ENCODE assay signal across 11 cellular contexts in genomic region chr16:11557811-11558210, GRCh38. TPM values are rescaled to one million over a fixed set of nuclear protein-coding genes. Genes with fewer than 3 reads are reported as not detected.
DNase-seq lines count a peak whose midpoint lies in the region; ATAC-seq and TF ChIP-seq lines count a peak whose summit lies in the region.
"Had no signal": no experiment of that assay in that cellular context is flagged by ENCODE, and none has a peak within 500 bp of the region (broad histone marks: within the 10 kb centered on the region; RNA-seq: fewer than 3 reads in every experiment).

No MANE protein-coding gene starts in this region.

- H3K27ac Mint-ChIP-seq in MCF 10A (ENCODE audit: low read depth, unreplicated experiment) (no peak overlapping the region), nephron progenitor cell (peak overlapping the region; percentile 25)

- intact Hi-C loops in breast epithelium (cut with DNase I; ENCODE audit: low total_unique reads) = no loop called here
- intact Hi-C loops in MCF 10A (cut with micrococcal nuclease) = no loop called here
- intact Hi-C loops in esophagus squamous epithelium (cut with DNase I) = no loop called here
- intact Hi-C loops in vagina (cut with DNase I) = no loop called here

- H3K9me3 ChIP-seq in breast epithelium (peaks cover 5 to 6% of the 10 kb centered on the region in 2 donors), esophagus squamous epithelium (peaks cover 0 to 9% (median 8%) of the 10 kb centered on the region in 3 donors), vagina (no peaks in the 10 kb centered on the region), HAP-1 (0 out of 2 replicates have a peak, but pooled peaks cover 2% of the 10 kb centered on the region)
- H3K9me3 ChIP-seq: SJCRH30 had no signal

- peaks cover 49% of the 10 kb centered on the region for H3K36me3 Mint-ChIP-seq in MCF 10A (ENCODE audit: insufficient read depth, unreplicated experiment)
- H3K36me3 Mint-ChIP-seq in nephron progenitor cell (ENCODE audit: low read depth) = peaks cover 40% of the 10 kb centered on the region

- H3K4me1 ChIP-seq in breast epithelium (peaks cover 4 to 14% of the 10 kb centered on the region in 2 donors), esophagus squamous epithelium (peaks cover under 1 to 75% (median 42%) of the 10 kb centered on the region in 3 donors), vagina (peaks cover 58% of the 10 kb centered on the region), HAP-1 (no peaks in the 10 kb centered on the region)

- CTCF ChIA-PET in MCF 10A (lab: Yijun Ruan, JAX) = interaction anchor here (0.6 to 1.2 kb wide), 3 partner anchors 25 to 549 kb away, joined by 3 to 4 read pairs (median 4); no protein-coding TSS in a partner anchor

- POLR2A ChIA-PET in MCF 10A (lab: Yijun Ruan, JAX) = no interaction called here

- H3K27ac ChIP-seq in breast epithelium (peak overlapping the region; percentile 80 to 87), esophagus squamous epithelium (peak overlapping the region; percentile 61 to 80 (median 72)), vagina (peak overlapping the region; percentile 82)
- H3K27ac ChIP-seq: SJCRH30 had no signal

- H3K4me3 ChIP-seq in breast epithelium = peak overlapping the region in 2 of 3 donors; percentile 11 to 39
- H3K4me3 ChIP-seq in esophagus squamous epithelium = no peak overlapping the region
- no peak overlapping the region for H3K4me3 ChIP-seq in vagina
- H3K4me3 ChIP-seq in HAP-1 = no peak overlapping the region
- H3K4me3 ChIP-seq: SJCRH30 had no signal

- 11 to 25% methylated on average over 1 to 4 of the region's 6 CpGs for WGBS in esophagus squamous epithelium, 2 donors

- H3K36me3 ChIP-seq in breast epithelium = peaks cover 8% of the 10 kb centered on the region
- peaks cover 4 to 29% (median 19%) of the 10 kb centered on the region in 3 donors for H3K36me3 ChIP-seq in esophagus squamous epithelium
- peaks cover 3 to 36% of the 10 kb centered on the region in 2 donors for H3K36me3 ChIP-seq in vagina
- H3K36me3 ChIP-seq in HAP-1 (replicated peaks) = no peaks in the 10 kb centered on the region

- in situ Hi-C loops in HAP-1 (cut with MboI; ENCODE audit: low sequenced_read_pairs) = no loop called here

- no peak for TF ChIP-seq POLR2A in breast epithelium (IDR thresholded peaks at IDR 0.05)
- TF ChIP-seq POLR2A in esophagus squamous epithelium (IDR thresholded peaks at IDR 0.05) = no peak
- no peak for TF ChIP-seq POLR2A in vagina (IDR thresholded peaks at IDR 0.05)

- ATAC-seq in HG02571 (IDR thresholded peaks at IDR 0.05; ENCODE audit: unreplicated experiment) (no peak), HG03378 (IDR thresholded peaks at IDR 0.05; ENCODE audit: unreplicated experiment) (no peak)

- no peaks in the 10 kb centered on the region for H3K27me3 Mint-ChIP-seq in MCF 10A (ENCODE audit: insufficient read depth, unreplicated experiment)
- peaks cover 4% of the 10 kb centered on the region for H3K27me3 Mint-ChIP-seq in nephron progenitor cell (ENCODE audit: low read depth, poor library complexity)

- TF ChIP-seq CTCF in breast epithelium (IDR thresholded peaks at IDR 0.05) (no peak), MCF 10A (IDR thresholded peaks at IDR 0.05; ENCODE audit: unreplicated experiment) (no peak), esophagus squamous epithelium (IDR thresholded peaks at IDR 0.05) (no peak), nephron progenitor cell (IDR thresholded peaks at IDR 0.05) (no peak), vagina (IDR thresholded peaks at IDR 0.05) (no peak)

- no TSS peak for BruUV-seq in MCF 10A (replicated peaks; lab: Mats Ljungman, UMichigan)

- H3K27me3 ChIP-seq in breast epithelium (no peaks in the 10 kb centered on the region), esophagus squamous epithelium (no peaks in the 10 kb centered on the region), vagina (no peaks in the 10 kb centered on the region), HAP-1 (ENCODE audit: low read depth) (no peaks in the 10 kb centered on the region)
- H3K27me3 ChIP-seq: SJCRH30 had no signal

- DNase-seq in breast epithelium (ENCODE audit: low spot score in 2 of 2) (no peak), MCF 10A (ENCODE audit: unreplicated experiment) (no peak), esophagus squamous epithelium (lab: John Stamatoyannopoulos, UW) (no peak), nephron progenitor cell (no peak), vagina (ENCODE audit: extremely low spot score in 2 of 2) (no peak), HAP-1 (ENCODE audit: low spot score in 2 of 2) (no peak)
- DNase-seq: NCI-H187; SJCRH30; stimulated activated CD4-positive, alpha-beta T cell treated with anti-CD3 and anti-CD28 coated beads, Interleukin-4, amount 100 ng/mL, for 24 hours had no signal

- no peak overlapping the region for H3K4me3 Mint-ChIP-seq in MCF 10A (ENCODE audit: unreplicated experiment)
- H3K4me3 Mint-ChIP-seq in nephron progenitor cell = no peak overlapping the region

- peaks cover 13% of the 10 kb centered on the region for H3K9me3 Mint-ChIP-seq in MCF 10A (ENCODE audit: unreplicated experiment)
- H3K9me3 Mint-ChIP-seq in nephron progenitor cell = peaks cover 26% of the 10 kb centered on the region

- H3K4me1 Mint-ChIP-seq in MCF 10A (ENCODE audit: insufficient read depth, unreplicated experiment) (peaks cover 13% of the 10 kb centered on the region), nephron progenitor cell (peaks cover 29% of the 10 kb centered on the region)

RNA-seq across cellular contexts. Expression of gene LITAF, which starts 28.9 kb away (rescaled TPM):
- total RNA-seq in breast epithelium = 100 to 1,000 TPM in 1 of 3 donors, 10 to 100 TPM in 2; 50.6 to 109 (median 59.0) TPM
- total RNA-seq in MCF 10A (2022) = 120 and 161 TPM in 2 replicates
- total RNA-seq in esophagus squamous epithelium = 10 to 100 TPM; 13.7 to 44.4 (median 34.4) TPM
- total RNA-seq in vagina = 111 TPM

Comparison
In these comparisons a context has a peak if more than half of its experiments do, and no peak if none do; other contexts are left out.
1. H3K4me3 ChIP-seq: peak in breast epithelium (2 of 3); none in esophagus squamous epithelium (0 of 4), vagina (0 of 2) and HAP-1 (single experiment).
2. Peak in every context shown above with its lines, with median percentiles within 50 percentile points of each other: H3K27ac ChIP-seq.